Comparison of ENCODE assay signal across 26 cellular contexts in the genomic region with DNA sequence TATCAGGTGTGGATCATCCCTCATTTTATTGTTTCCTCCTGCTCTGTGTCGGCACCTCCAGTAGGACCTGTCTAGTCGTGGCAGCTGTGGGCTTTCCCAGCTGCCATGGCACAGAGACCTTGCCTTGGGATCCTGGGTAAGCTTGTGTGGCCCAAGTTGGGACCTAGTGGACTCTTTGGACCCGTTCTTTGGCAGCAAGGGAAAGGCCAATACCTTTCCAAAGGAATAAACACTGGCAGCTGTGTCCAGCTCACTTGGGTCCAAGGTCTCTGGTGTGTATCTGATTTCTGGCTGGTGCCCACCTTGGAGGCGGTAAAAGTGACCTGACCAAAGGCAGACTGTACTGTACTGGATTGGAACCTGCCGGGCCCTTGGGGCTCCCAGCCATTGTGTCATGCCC.
"Had no signal": no experiment of that assay in that cellular context is flagged by ENCODE, and none has a peak within 500 bp of the region (broad histone marks: within the 10 kb centered on the region; RNA-seq: fewer than 3 reads in every experiment).

No MANE protein-coding gene starts in this region.

- DNase-seq: colonic mucosa; effector CD8-positive, alpha-beta T cell; foreskin keratinocyte; heart left ventricle; left cardiac atrium; left ventricle myocardium inferior; psoas muscle; right cardiac atrium; small intestine; stimulated activated CD4-positive, alpha-beta T cell treated with anti-CD3 and anti-CD28 coated beads, Interleukin-12 subunit alpha, Interleukin-12 subunit beta, amount 100 ng/mL, for 4 hours; stimulated activated CD4-positive, alpha-beta T cell treated with anti-CD3 and anti-CD28 coated beads, Interleukin-1b, Interleukin-23, amount 100 ng/mL, for 48 hours; stimulated activated CD4-positive, alpha-beta T cell treated with anti-CD3 and anti-CD28 coated beads, Interleukin-4, amount 100 ng/mL, for 1 hour had no signal

- ATAC-seq: foreskin keratinocyte; gastroesophageal sphincter; heart left ventricle; left cardiac atrium; natural killer cell treated with Interleukin-12 subunit alpha and Interleukin-12 subunit beta and Interleukin-15 and Interleukin-18, amount 100 ng/mL, for 72 hours; psoas muscle; stimulated activated memory B cell treated with anti-CD40 and anti-IgM and Interleukin-4, amounts not matched to agents 10 μg/mL and 1 μg/mL and 100 μg/mL, for 72 hours had no signal

- H3K27ac Mint-ChIP-seq: dendritic cell treated with granulocyte-macrophage colony-stimulating factor and Interleukin-4, amounts not matched to agents 40 ng/mL and 50 ng/mL, for 4 days; memory B cell; stimulated activated memory B cell treated with anti-CD40 and anti-IgM and Interleukin-4, amounts not matched to agents 10 μg/mL and 1 μg/mL and 100 μg/mL, for 72 hours; stimulated activated naive CD8-positive, alpha-beta T cell treated with anti-CD3 and anti-CD28 coated beads, Interleukin-15, Interleukin-2, amounts not matched to agents 100 ng/mL and 50 ng/mL, for 24 hours had no signal

- H3K27me3 Mint-ChIP-seq: central memory CD8-positive, alpha-beta T cell; dendritic cell treated with granulocyte-macrophage colony-stimulating factor and Interleukin-4, amounts not matched to agents 40 ng/mL and 50 ng/mL, for 4 days; memory B cell; natural killer cell treated with Interleukin-12 subunit alpha and Interleukin-12 subunit beta and Interleukin-15 and Interleukin-18, amount 100 ng/mL, for 72 hours; stimulated activated memory B cell treated with anti-CD40 and anti-IgM and Interleukin-4, amounts not matched to agents 10 μg/mL and 1 μg/mL and 100 μg/mL, for 72 hours; stimulated activated naive CD8-positive, alpha-beta T cell treated with anti-CD3 and anti-CD28 coated beads, Interleukin-15, Interleukin-2, amounts not matched to agents 100 ng/mL and 50 ng/mL, for 24 hours had no signal

- H3K4me1 ChIP-seq: colonic mucosa, foreskin keratinocyte had no signal

- H2AFZ ChIP-seq: hepatocyte had no signal

- H3K9me3 Mint-ChIP-seq: central memory CD8-positive, alpha-beta T cell; dendritic cell treated with granulocyte-macrophage colony-stimulating factor and Interleukin-4, amounts not matched to agents 40 ng/mL and 50 ng/mL, for 4 days; memory B cell; natural killer cell treated with Interleukin-12 subunit alpha and Interleukin-12 subunit beta and Interleukin-15 and Interleukin-18, amount 100 ng/mL, for 72 hours; neural crest cell; stimulated activated memory B cell treated with anti-CD40 and anti-IgM and Interleukin-4, amounts not matched to agents 10 μg/mL and 1 μg/mL and 100 μg/mL, for 72 hours; stimulated activated naive CD8-positive, alpha-beta T cell treated with anti-CD3 and anti-CD28 coated beads, Interleukin-15, Interleukin-2, amounts not matched to agents 100 ng/mL and 50 ng/mL, for 24 hours had no signal

- H3K4me3 Mint-ChIP-seq: central memory CD8-positive, alpha-beta T cell; dendritic cell treated with granulocyte-macrophage colony-stimulating factor and Interleukin-4, amounts not matched to agents 40 ng/mL and 50 ng/mL, for 4 days; memory B cell; natural killer cell treated with Interleukin-12 subunit alpha and Interleukin-12 subunit beta and Interleukin-15 and Interleukin-18, amount 100 ng/mL, for 72 hours; neural crest cell; stimulated activated memory B cell treated with anti-CD40 and anti-IgM and Interleukin-4, amounts not matched to agents 10 μg/mL and 1 μg/mL and 100 μg/mL, for 72 hours; stimulated activated naive CD8-positive, alpha-beta T cell treated with anti-CD3 and anti-CD28 coated beads, Interleukin-15, Interleukin-2, amounts not matched to agents 100 ng/mL and 50 ng/mL, for 24 hours had no signal

- H3K36me3 ChIP-seq: colonic mucosa, thoracic aorta, vagina had no signal

- H3K4me3 ChIP-seq: colonic mucosa, esophagus muscularis mucosa, gastroesophageal sphincter, heart left ventricle, hepatocyte, left ventricle myocardium inferior, lung, psoas muscle, thoracic aorta, tibial nerve, vagina had no signal

- H3K27ac ChIP-seq: colonic mucosa, esophagus muscularis mucosa, foreskin keratinocyte, gastroesophageal sphincter, heart left ventricle, hepatocyte, left ventricle myocardium inferior, psoas muscle, thoracic aorta, tibial nerve, vagina had no signal

- H3K9me3 ChIP-seq: colonic mucosa, esophagus muscularis mucosa, gastroesophageal sphincter, heart left ventricle, left ventricle myocardium inferior, psoas muscle, thoracic aorta, tibial nerve, vagina had no signal

- H3K27me3 ChIP-seq: colonic mucosa, esophagus muscularis mucosa, foreskin keratinocyte, gastroesophageal sphincter, heart left ventricle, hepatocyte, tibial nerve, vagina had no signal

- H3K4me2 ChIP-seq: hepatocyte had no signal
